Comparison of ENCODE assay signal across 22 cellular contexts in genomic region chr2:205936446-205936845, GRCh38.
DNase-seq lines count a peak whose midpoint lies in the region; ATAC-seq, FAIRE-seq and TF ChIP-seq lines count a peak whose summit lies in the region.
"Had no signal": no experiment of that assay in that cellular context is flagged by ENCODE, and none has a peak within 500 bp of the region (broad histone marks: within the 10 kb centered on the region; RNA-seq: fewer than 3 reads in every experiment).

No MANE protein-coding gene starts in this region.

- no peaks in the 10 kb centered on the region for H3K9me3 ChIP-seq in astrocyte (ENCODE audit: insufficient read depth, low read depth, low read length)
- no peaks in the 10 kb centered on the region for H3K9me3 ChIP-seq in skeletal muscle satellite cell (replicated peaks; ENCODE audit: low read length)
- H3K9me3 ChIP-seq: A549 had no signal

- H2AFZ ChIP-seq in astrocyte (ENCODE audit: low read depth, low read length), result peak overlapping the region; percentile 17

- no peak for FAIRE-seq in astrocyte (lab: Jason Lieb, UNC)
- FAIRE-seq: A549, RCC 7860 had no signal

- H3K27ac ChIP-seq in astrocyte (ENCODE audit: low read depth, low read length), result no peak overlapping the region
- H3K27ac ChIP-seq: A549; BLaER1 treated with 17β-estradiol and CSF1 and Interleukin-3, amounts not matched to agents 10 nM and 100 nM had no signal

- H3K4me1 ChIP-seq in astrocyte (ENCODE audit: insufficient read depth, low read length) (no peaks in the 10 kb centered on the region), skeletal muscle satellite cell (ENCODE audit: control insufficient read depth, insufficient read depth, low read length) (no peaks in the 10 kb centered on the region)
- H3K4me1 ChIP-seq: A549 had no signal

- no peaks in the 10 kb centered on the region for H4K20me1 ChIP-seq in astrocyte (ENCODE audit: insufficient read depth, low read length)
- H4K20me1 ChIP-seq: BLaER1 treated with 17β-estradiol and CSF1 and Interleukin-3, amounts not matched to agents 10 nM and 100 nM had no signal

- no peak for ATAC-seq in activated naive CD4-positive, alpha-beta T cell treated with anti-CD3 and anti-CD28 coated beads, Interleukin-2, amount 50 U/mL, for 72 hours
- ATAC-seq: A549 had no signal

- no peaks in the 10 kb centered on the region for H3K79me2 ChIP-seq in astrocyte (ENCODE audit: insufficient read depth, low read length)

- H3K4me3 Mint-ChIP-seq in astrocyte (ENCODE audit: unreplicated experiment) (no peak overlapping the region), nephron (peak overlapping the region in 1 of 3 experiments; percentile 41)
- H3K4me3 Mint-ChIP-seq: H9, HFFc6 had no signal

- H3K27ac Mint-ChIP-seq in astrocyte (ENCODE audit: unreplicated experiment) (no peak overlapping the region), nephron (peak overlapping the region; percentile 35 to 65 (median 64))
- H3K27ac Mint-ChIP-seq in activated naive CD4-positive, alpha-beta T cell treated with anti-CD3 and anti-CD28 coated beads, Interleukin-2, amount 50 U/mL, for 72 hours, result no peak overlapping the region
- H3K27ac Mint-ChIP-seq: H9, HFFc6 had no signal

- H3K9me3 Mint-ChIP-seq in astrocyte (ENCODE audit: unreplicated experiment), result no peaks in the 10 kb centered on the region
- no peaks in the 10 kb centered on the region for H3K9me3 Mint-ChIP-seq in nephron
- H3K9me3 Mint-ChIP-seq in activated naive CD4-positive, alpha-beta T cell treated with anti-CD3 and anti-CD28 coated beads, Interleukin-2, amount 50 U/mL, for 72 hours, result no peaks in the 10 kb centered on the region
- H3K9me3 Mint-ChIP-seq: HFFc6 had no signal

- H3K36me3 Mint-ChIP-seq in astrocyte (ENCODE audit: low read depth, unreplicated experiment) (no peaks in the 10 kb centered on the region), nephron (ENCODE audit: low read depth) (no peaks in the 10 kb centered on the region)
- H3K36me3 Mint-ChIP-seq in activated naive CD4-positive, alpha-beta T cell treated with anti-CD3 and anti-CD28 coated beads, Interleukin-2, amount 50 U/mL, for 72 hours, result no peaks in the 10 kb centered on the region

- DNase-seq in AG20443 (ENCODE audit: low spot score) (peak; percentile 25), astrocyte (ENCODE audit: low read depth) (no peak), T-helper 9 cell (no peak)
- DNase-seq in activated CD8-positive, alpha-beta memory T cell treated with anti-CD3 and anti-CD28 coated beads, Interleukin-2, amount 50 U/mL, for 48 hours, result no peak
- no peak for DNase-seq in activated naive CD4-positive, alpha-beta T cell treated with anti-CD3 and anti-CD28 coated beads, Interleukin-2, amount 50 U/mL, for 72 hours (ENCODE audit: low spot score in 2 of 2)
- DNase-seq: EL, GF-D8, H9, HFFc6, KBM-7, MM.1S, NCI-H1048, NCI-H1417 treated with DMSO at 0.1 percent for 48 hours, NCI-H187, NCI-H446, NCI-H526, OCI-M1 had no signal

- no peaks in the 10 kb centered on the region for H3K36me3 ChIP-seq in astrocyte (ENCODE audit: insufficient read depth, low read length)
- H3K36me3 ChIP-seq in skeletal muscle satellite cell (ENCODE audit: insufficient read depth, low read length), result no peaks in the 10 kb centered on the region
- H3K36me3 ChIP-seq: BLaER1 treated with 17β-estradiol and CSF1 and Interleukin-3, amounts not matched to agents 10 nM and 100 nM had no signal

- H3K9ac ChIP-seq in astrocyte (ENCODE audit: low read length) (no peak overlapping the region), skeletal muscle satellite cell (ENCODE audit: low read depth, low read length) (no peak overlapping the region)
- H3K9ac ChIP-seq: BLaER1 treated with 17β-estradiol and CSF1 and Interleukin-3, amounts not matched to agents 10 nM and 100 nM had no signal

- no peak for TF ChIP-seq CTCF in astrocyte (IDR thresholded peaks at IDR 0.05; ENCODE audit: insufficient read depth, low read depth, low read length)
- TF ChIP-seq CTCF in nephron (IDR thresholded peaks at IDR 0.05; ENCODE audit: unreplicated experiment in 3 of 3), result no peak

- H3K27me3 Mint-ChIP-seq in astrocyte (ENCODE audit: low read depth, unreplicated experiment) (peaks cover 2% of the 10 kb centered on the region), nephron (ENCODE audit: low read depth) (peaks cover 14% of the 10 kb centered on the region)

- H3K4me1 Mint-ChIP-seq in astrocyte (ENCODE audit: low read depth, unreplicated experiment) (no peaks in the 10 kb centered on the region), nephron (peaks cover 36% of the 10 kb centered on the region)

- no peak overlapping the region for H3K4me3 ChIP-seq in astrocyte (ENCODE audit: insufficient read depth, low read depth, low read length)
- no peak overlapping the region for H3K4me3 ChIP-seq in skeletal muscle satellite cell (ENCODE audit: low read length)
- H3K4me3 ChIP-seq: A549; BLaER1 treated with 17β-estradiol and CSF1 and Interleukin-3, amounts not matched to agents 10 nM and 100 nM had no signal

- H3K27me3 ChIP-seq in astrocyte (ENCODE audit: insufficient read depth, low read length) (no peaks in the 10 kb centered on the region), skeletal muscle satellite cell (ENCODE audit: control insufficient read depth, insufficient read depth, low read length) (no peaks in the 10 kb centered on the region)
- H3K27me3 ChIP-seq: BLaER1 treated with 17β-estradiol and CSF1 and Interleukin-3, amounts not matched to agents 10 nM and 100 nM had no signal

- H3K4me2 ChIP-seq in astrocyte (ENCODE audit: low read length) (no peak overlapping the region), skeletal muscle satellite cell (ENCODE audit: low read length) (peak overlapping the region; percentile 31)
- H3K4me2 ChIP-seq: A549 had no signal

Comparison
In these comparisons a context has a peak if more than half of its experiments do, and no peak if none do; other contexts are left out.
1. H3K27ac Mint-ChIP-seq: peak in nephron (3 of 3); none in astrocyte (single experiment) and activated naive CD4-positive, alpha-beta T cell treated with anti-CD3 and anti-CD28 coated beads, Interleukin-2, amount 50 U/mL, for 72 hours (0 of 2).